8 cellular contexts compared by ENCODE assay signal in the genomic region with DNA sequence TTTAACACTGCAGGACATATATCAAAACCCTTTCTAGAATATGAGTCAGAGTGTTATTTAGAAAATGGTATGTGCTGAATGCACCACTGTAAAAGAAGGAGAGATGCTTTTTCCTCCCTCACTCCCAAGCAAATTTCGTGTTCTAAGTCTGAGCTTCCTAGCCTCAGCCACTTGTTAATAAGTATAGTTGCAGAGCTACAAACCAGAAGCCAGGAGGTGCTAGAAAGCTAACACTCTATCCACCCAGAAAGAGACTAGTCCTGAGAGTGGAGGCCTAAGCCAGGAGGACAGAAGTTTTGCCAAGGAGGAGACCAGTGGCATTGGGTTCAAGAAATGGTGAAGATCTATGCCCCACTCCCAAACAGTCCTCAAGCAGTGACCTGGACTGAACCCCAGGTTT. TPM values are rescaled to one million over a fixed set of nuclear protein-coding genes. Genes with fewer than 3 reads are reported as not detected.
A peak's percentile ranks its signal among the peaks of the same experiment; 100 is the strongest.
DNase-seq lines count a peak whose midpoint lies in the region; ATAC-seq and TF ChIP-seq lines count a peak whose summit lies in the region.

No MANE protein-coding gene starts in this region.

- H2AFZ ChIP-seq in PC-9 = no peak overlapping the region

- H3K4me3 ChIP-seq in BJ (ENCODE audit: low read depth, low read length) (no peak overlapping the region), PC-9 (no peak overlapping the region)

- POLR2A ChIA-PET in BJ (lab: Charles Lee) (no interaction called here), PC-9 (lab: Charles Lee; ENCODE audit: unreplicated experiment) (interaction anchor here (0.6 kb wide), 1 partner anchor 578 kb away, joined by 5 read pairs; no protein-coding TSS in a partner anchor)

- no peak overlapping the region for H3K27ac ChIP-seq in PC-9

- ATAC-seq in GM21786 (IDR thresholded peaks at IDR 0.05; ENCODE audit: unreplicated experiment) (peak; percentile 62), HG02678 (IDR thresholded peaks at IDR 0.05; ENCODE audit: unreplicated experiment) (no peak)

- intact Hi-C loops in PC-9 (cut with micrococcal nuclease; ENCODE audit: unreplicated experiment) = no loop called here

- TF ChIP-seq CTCF in BJ (IDR thresholded peaks at IDR 0.05; ENCODE audit: insufficient read depth, low read depth, low read length) (peak; percentile 23; the same call in 1 of the 2 replicates), PC-9 (conservative IDR thresholded peaks at IDR 0.05) (peak; percentile 35; the same call in 1 of the 2 replicates)

- no peaks in the 10 kb centered on the region for H3K9me3 ChIP-seq in PC-9 (ENCODE audit: insufficient read depth, low read depth)

- H3K4me2 ChIP-seq in PC-9 = no peak overlapping the region

- DNase-seq in BJ (ENCODE audit: low read depth) = no peak
- DNase-seq in PC-9 = no peak
- DNase-seq in iPS-NIHi7 (ENCODE audit: extremely low spot score) = peak; percentile 26
- DNase-seq in activated T-cell treated with anti-CD3 and anti-CD28 coated beads, Interleukin-2, amount 50 U/mL, for 48 hours = no peak
- DNase-seq in GM19238 (ENCODE audit: insufficient read length, low spot score) = no peak
- DNase-seq in activated CD8-positive, alpha-beta memory T cell treated with anti-CD3 and anti-CD28 coated beads for 24 hours = no peak

- CTCF ChIA-PET in BJ (lab: Yijun Ruan, JAX) = interaction anchor here (1.1 to 13.8 kb wide), 6 partner anchors 10 to 232 kb away, joined by 3 to 238 read pairs (median 4); a partner anchor contains a TSS
- CTCF ChIA-PET in PC-9 (lab: Charles Lee) = interaction anchor here (0.5 kb wide), 1 partner anchor 297 kb away, joined by 5 read pairs; no protein-coding TSS in a partner anchor

- no TSS peak for BruUV-seq in PC-9 (replicated peaks; lab: Mats Ljungman, UMichigan)

- no peaks in the 10 kb centered on the region for H3K27me3 ChIP-seq in BJ (ENCODE audit: control insufficient read depth, insufficient read depth, low read length)
- no peaks in the 10 kb centered on the region for H3K27me3 ChIP-seq in PC-9 (ENCODE audit: insufficient read depth, low read depth)

- H3K4me1 ChIP-seq in PC-9 (replicated peaks; ENCODE audit: insufficient read depth) = peaks cover 2% of the 10 kb centered on the region; the same call in 1 of the 2 replicates

- H3K9me2 ChIP-seq in PC-9 (ENCODE audit: insufficient read depth) = no peaks in the 10 kb centered on the region

- no peaks in the 10 kb centered on the region for H3F3A ChIP-seq in PC-9 (ENCODE audit: insufficient read depth, low read depth)

- H4K20me1 ChIP-seq in PC-9 (ENCODE audit: insufficient read depth) = no peaks in the 10 kb centered on the region

- H3K36me3 ChIP-seq in BJ (ENCODE audit: control insufficient read depth, insufficient read depth, low read length) = no peaks in the 10 kb centered on the region
- H3K36me3 ChIP-seq in PC-9 (ENCODE audit: low read depth) = no peaks in the 10 kb centered on the region

- H3K79me2 ChIP-seq in PC-9 (ENCODE audit: low read depth) = no peaks in the 10 kb centered on the region

RNA-seq across cellular contexts. Expression of a gene that starts 40.5 kb away (rescaled TPM):
- polyA plus RNA-seq in BJ (2011; rRNA removed) = 50.4 and 76.7 TPM in 2 replicates
- polyA minus RNA-seq in BJ (2011; rRNA and poly(A)+ RNA removed) = 40.0 and 44.2 TPM in 2 replicates
- 16.5 and 20.3 TPM in 2 replicates for total RNA-seq in PC-9 (2021)
